ENCODE assay signal across 24 cellular contexts in genomic region chr12:1989111-1989510, GRCh38.
"Had no signal": no experiment of that assay in that cellular context is flagged by ENCODE, and none has a peak within 500 bp of the region (broad histone marks: within the 10 kb centered on the region; RNA-seq: fewer than 3 reads in every experiment).

No MANE protein-coding gene starts in this region.

- H3K4me1 Mint-ChIP-seq: mesothelial cell of epicardium had no signal

- H3K27me3 Mint-ChIP-seq: dendritic cell treated with granulocyte-macrophage colony-stimulating factor and Interleukin-4, amounts not matched to agents 40 ng/mL and 50 ng/mL, for 4 days; effector memory CD8-positive, alpha-beta T cell had no signal

- H3K9me3 Mint-ChIP-seq: effector memory CD8-positive, alpha-beta T cell had no signal

- H3K27me3 ChIP-seq: colonic mucosa, esophagus squamous epithelium, gastrocnemius medialis, heart right ventricle, left lung had no signal

- H3K27ac Mint-ChIP-seq: dendritic cell treated with granulocyte-macrophage colony-stimulating factor and Interleukin-4, amounts not matched to agents 40 ng/mL and 50 ng/mL, for 4 days; effector memory CD8-positive, alpha-beta T cell; endodermal cell; mesothelial cell of epicardium had no signal

- H3K9me3 ChIP-seq: colonic mucosa had no signal

- ATAC-seq: effector memory CD8-positive, alpha-beta T cell; esophagus mucosa; gastrocnemius medialis; heart right ventricle; left cardiac atrium; left lung; left ventricle myocardium superior; lower lobe of right lung; mucosa of descending colon had no signal

- H3K4me1 ChIP-seq: gastrocnemius medialis had no signal

- H3K4me3 ChIP-seq: colonic mucosa, esophagus squamous epithelium, gastrocnemius medialis, heart right ventricle, left lung, lower lobe of right lung, mucosa of descending colon had no signal

- DNase-seq: colonic mucosa; cortex of kidney; effector CD8-positive, alpha-beta T cell; effector memory CD8-positive, alpha-beta T cell; endodermal cell; erythroblast; esophagus squamous epithelium; foreskin fibroblast; foreskin melanocyte; gastrocnemius medialis; glutamatergic neuron; head of caudate nucleus; heart right ventricle; hippocampal formation; left cardiac atrium; left lung; left ventricle myocardium superior; lower lobe of right lung; mesenchymal stem cell; mucosa of descending colon had no signal

- H3K4me3 Mint-ChIP-seq: dendritic cell treated with granulocyte-macrophage colony-stimulating factor and Interleukin-4, amounts not matched to agents 40 ng/mL and 50 ng/mL, for 4 days; effector memory CD8-positive, alpha-beta T cell; endodermal cell; mesothelial cell of epicardium had no signal

- H3K27ac ChIP-seq: colonic mucosa, epithelial cell of prostate, esophagus squamous epithelium, gastrocnemius medialis, left lung, lower lobe of right lung had no signal

- H3K36me3 ChIP-seq: colonic mucosa had no signal
